Comparison of ENCODE assay signal across 29 cellular contexts in genomic region chr3:17090271-17090992, GRCh38.
DNase-seq lines count a peak whose midpoint lies in the region; ATAC-seq and TF ChIP-seq lines count a peak whose summit lies in the region.
"Had no signal": no experiment of that assay in that cellular context is flagged by ENCODE, and none has a peak within 500 bp of the region (broad histone marks: within the 10 kb centered on the region; RNA-seq: fewer than 3 reads in every experiment).

No MANE protein-coding gene starts in this region.

- no peak for DNase-seq in right atrium auricular region (ENCODE audit: low spot score)
- no peak for DNase-seq in Right ventricle myocardium superior
- no peak for DNase-seq in immature natural killer cell
- no peak for DNase-seq in aorta
- DNase-seq in sigmoid colon, result no peak
- DNase-seq in ureter (ENCODE audit: low spot score), result no peak
- DNase-seq: activated CD4-positive, alpha-beta T cell treated with anti-CD3 and anti-CD28 coated beads for 4 hours; activated CD8-positive, alpha-beta memory T cell treated with anti-CD3 and anti-CD28 coated beads for 24 hours; activated effector memory CD4-positive, alpha-beta T cell treated with anti-CD3 and anti-CD28 coated beads, Interleukin-2, amount 50 U/mL, for 16 hours; BE2C; effector CD4-positive, alpha-beta T cell; GDM1; heart left ventricle; kidney glomerular epithelial cell; mucosa of descending colon; NCI-H1105 treated with DMSO at 0.1 percent for 48 hours; NCI-H2081 treated with DMSO at 0.1 percent for 48 hours; NCI-H446; PC-3; posterior cingulate gyrus; stimulated activated naive CD8-positive, alpha-beta T cell treated with anti-CD3 and anti-CD28 coated beads, Interleukin-15, Interleukin-2, amounts not matched to agents 100 U/mL and 50 U/mL, for 24 hours; testis had no signal

- H3K4me1 ChIP-seq in right atrium auricular region (peaks cover 0 to 51% of the 10 kb centered on the region in 2 donors), aorta (ENCODE audit: control insufficient read depth in 1 of 2, insufficient read depth in 2 of 2, low read length in 2 of 2) (peaks cover 0 to 4% of the 10 kb centered on the region in 2 donors), sigmoid colon (peaks cover 0 to 10% (median 0%) of the 10 kb centered on the region in 4 donors)
- H3K4me1 ChIP-seq: BE2C had no signal

- H3K4me3 ChIP-seq in right atrium auricular region (no peak overlapping the region), aorta (ENCODE audit: low read length in 2 of 2) (no peak overlapping the region), sigmoid colon (no peak overlapping the region)
- H3K4me3 ChIP-seq: HAP-1, heart left ventricle, lung, mucosa of descending colon, testis had no signal

- intact Hi-C loops in Right ventricle myocardium superior (cut with DNase I) (no loop called here), aorta (cut with DNase I) (no loop called here), sigmoid colon (cut with DNase I) (no loop called here)

- no peak for TF ChIP-seq EP300 in sigmoid colon (IDR thresholded peaks at IDR 0.05)

- no peak for ATAC-seq in Right ventricle myocardium superior (ENCODE audit: poor library complexity)
- ATAC-seq in aorta (ENCODE audit: low FRiP score), result no peak
- ATAC-seq in GM19463 (IDR thresholded peaks at IDR 0.05; ENCODE audit: unreplicated experiment), result no peak
- ATAC-seq: heart left ventricle; mucosa of descending colon; Right ventricle myocardium inferior; stimulated activated naive CD8-positive, alpha-beta T cell treated with anti-CD3 and anti-CD28 coated beads, Interleukin-15, Interleukin-2, amounts not matched to agents 100 U/mL and 50 U/mL, for 24 hours had no signal

- H3K9me3 Mint-ChIP-seq in IgD-negative memory B cell (no peaks in the 10 kb centered on the region), immature natural killer cell (no peaks in the 10 kb centered on the region)

- TF ChIP-seq POLR2A in sigmoid colon (IDR thresholded peaks at IDR 0.05), result no peak

- H3K27me3 ChIP-seq in right atrium auricular region, result no peaks in the 10 kb centered on the region
- no peaks in the 10 kb centered on the region for H3K27me3 ChIP-seq in aorta (ENCODE audit: control insufficient read depth in 1 of 2, insufficient read depth in 2 of 2, low read length in 1 of 2)
- no peaks in the 10 kb centered on the region for H3K27me3 ChIP-seq in sigmoid colon
- H3K27me3 ChIP-seq: BE2C, heart left ventricle, testis had no signal

- TF ChIP-seq CTCF in right atrium auricular region (IDR thresholded peaks at IDR 0.05) (no peak), sigmoid colon (IDR thresholded peaks at IDR 0.05) (no peak)

- peaks cover 11% of the 10 kb centered on the region for H3K36me3 Mint-ChIP-seq in IgD-negative memory B cell
- H3K36me3 Mint-ChIP-seq in immature natural killer cell, result peaks cover 33 to 52% (median 34%) of the 10 kb centered on the region in 3 donors

- no peaks in the 10 kb centered on the region for H3K9me3 ChIP-seq in right atrium auricular region
- no peaks in the 10 kb centered on the region for H3K9me3 ChIP-seq in aorta (ENCODE audit: control insufficient read depth, low read length)
- no peaks in the 10 kb centered on the region for H3K9me3 ChIP-seq in sigmoid colon
- H3K9me3 ChIP-seq: BE2C, HAP-1, heart left ventricle, mucosa of descending colon, testis had no signal

- no peak overlapping the region for H3K4me3 Mint-ChIP-seq in IgD-negative memory B cell
- peak overlapping the region in 3 of 5 donors; percentile 37 to 71 (median 39) for H3K4me3 Mint-ChIP-seq in immature natural killer cell
- H3K4me3 Mint-ChIP-seq: T-helper 2 cell treated with Interferon-gamma antibody and Interleukin-4, amounts not matched to agents 5 μg/mL and 100 μg/mL, for 36 hours had no signal

- H3K27ac Mint-ChIP-seq in IgD-negative memory B cell (peak overlapping the region in 2 of 3 donors; percentile 11 to 61), immature natural killer cell (peak overlapping the region in 4 of 6 donors; percentile 65 to 86 (median 75))

- H3K27me3 Mint-ChIP-seq in IgD-negative memory B cell (no peaks in the 10 kb centered on the region), immature natural killer cell (ENCODE audit: low read depth in 3 of 3) (peaks cover 6 to 19% (median 18%) of the 10 kb centered on the region in 3 donors)

- H3K4me1 Mint-ChIP-seq in IgD-negative memory B cell, result peaks cover 0 to 2% (median 0%) of the 10 kb centered on the region in 3 donors
- peaks cover 64 to 67% of the 10 kb centered on the region in 2 donors for H3K4me1 Mint-ChIP-seq in immature natural killer cell

- H3K36me3 ChIP-seq in right atrium auricular region (no peaks in the 10 kb centered on the region), aorta (ENCODE audit: control insufficient read depth in 1 of 2, insufficient read depth in 2 of 2, low read length in 1 of 2) (no peaks in the 10 kb centered on the region), sigmoid colon (no peaks in the 10 kb centered on the region)
- H3K36me3 ChIP-seq: BE2C, HAP-1 had no signal

- WGBS in aorta, 2 donors, result 42 to 45% methylated on average over 6 of the region's 6 CpGs
- 83 to 86% methylated on average over 6 of the region's 6 CpGs for WGBS in sigmoid colon, 2 donors

- H3K27ac ChIP-seq in right atrium auricular region (peak overlapping the region; percentile 72 to 75), aorta (ENCODE audit: low read depth in 1 of 2, low read length in 2 of 2) (peak overlapping the region; percentile 11 to 69), sigmoid colon (no peak overlapping the region)
- H3K27ac ChIP-seq: VCaP had no signal

Comparison
In these comparisons a context has a peak if more than half of its experiments do, and no peak if none do; other contexts are left out.
1. H3K27ac ChIP-seq: peak in right atrium auricular region (2 of 2) and aorta (2 of 2); none in sigmoid colon (0 of 4).
2. H3K4me3 Mint-ChIP-seq: peak in immature natural killer cell (3 of 5); none in IgD-negative memory B cell (0 of 4).